In genomic region chr12:66168410-66168809, GRCh38 we compare ENCODE assay signal across 8 cellular contexts. TPM values are rescaled to one million over a fixed set of nuclear protein-coding genes. Genes with fewer than 3 reads are reported as not detected.
DNase-seq lines count a peak whose midpoint lies in the region; ATAC-seq and TF ChIP-seq lines count a peak whose summit lies in the region.

No MANE protein-coding gene starts in this region.

- H3K4me3 ChIP-seq in CD4-positive, CD25-positive, alpha-beta regulatory T cell (ENCODE audit: low read depth, low read length) = peak overlapping the region; percentile 94
- peak overlapping the region; percentile 76 for H3K4me3 ChIP-seq in LNCaP clone FGC (ENCODE audit: low read depth, low read length)

- peaks cover 40 to 70% (median 47%) of the 10 kb centered on the region in 4 donors for H3K4me1 Mint-ChIP-seq in CD4-positive, CD25-positive, alpha-beta regulatory T cell
- H3K4me1 Mint-ChIP-seq in central memory CD8-positive, alpha-beta T cell = peaks cover 58% of the 10 kb centered on the region
- peaks cover 6% of the 10 kb centered on the region for H3K4me1 Mint-ChIP-seq in nephron

- peak overlapping the region; percentile 96 for H3K27ac ChIP-seq in CD4-positive, CD25-positive, alpha-beta regulatory T cell (ENCODE audit: insufficient read depth, low read length, poor library complexity, severe bottlenecking)

- H3K9me3 ChIP-seq in CD4-positive, CD25-positive, alpha-beta regulatory T cell (ENCODE audit: control insufficient read depth in 2 of 2, low read length in 2 of 2) = peaks cover 0 to 4% of the 10 kb centered on the region in 2 experiments

- H3K36me3 Mint-ChIP-seq in CD4-positive, CD25-positive, alpha-beta regulatory T cell = peaks cover 38% of the 10 kb centered on the region
- peaks cover 24% of the 10 kb centered on the region for H3K36me3 Mint-ChIP-seq in central memory CD8-positive, alpha-beta T cell (ENCODE audit: insufficient read depth)
- H3K36me3 Mint-ChIP-seq in nephron (ENCODE audit: low read depth) = peaks cover 33% of the 10 kb centered on the region

- peak overlapping the region in 2 of 3 donors; percentile 96 to 98 for H3K27ac Mint-ChIP-seq in CD4-positive, CD25-positive, alpha-beta regulatory T cell
- H3K27ac Mint-ChIP-seq in central memory CD8-positive, alpha-beta T cell (ENCODE audit: low read depth) = peak overlapping the region; percentile 99
- H3K27ac Mint-ChIP-seq in nephron = peak overlapping the region; percentile 12 to 99 (median 32)

- H3K27me3 Mint-ChIP-seq in CD4-positive, CD25-positive, alpha-beta regulatory T cell = peaks cover 4% of the 10 kb centered on the region
- no peaks in the 10 kb centered on the region for H3K27me3 Mint-ChIP-seq in central memory CD8-positive, alpha-beta T cell
- H3K27me3 Mint-ChIP-seq in nephron (ENCODE audit: low read depth) = no peaks in the 10 kb centered on the region

- peaks cover 9% of the 10 kb centered on the region for H3K36me3 ChIP-seq in CD4-positive, CD25-positive, alpha-beta regulatory T cell (ENCODE audit: control insufficient read depth, insufficient read depth, low read length)

- TF ChIP-seq CTCF in LNCaP clone FGC (IDR thresholded peaks at IDR 0.05; ENCODE audit: control insufficient read depth, extremely low read depth, insufficient read depth) (no peak), nephron (IDR thresholded peaks at IDR 0.05; ENCODE audit: unreplicated experiment in 3 of 3) (no peak)

- DNase-seq in CD4-positive, CD25-positive, alpha-beta regulatory T cell = no peak
- DNase-seq in LNCaP clone FGC (ENCODE audit: low read depth) = no peak
- DNase-seq in central memory CD8-positive, alpha-beta T cell (ENCODE audit: low spot score in 2 of 2) = no peak
- DNase-seq in GM19238 (ENCODE audit: insufficient read length, low spot score) = no peak

- H3K4me1 ChIP-seq in CD4-positive, CD25-positive, alpha-beta regulatory T cell (ENCODE audit: control insufficient read depth, insufficient read depth, low read length, poor library complexity, severe bottlenecking) = peaks cover 27% of the 10 kb centered on the region

- peaks cover 0 to 9% (median 3%) of the 10 kb centered on the region in 7 donors for H3K9me3 Mint-ChIP-seq in CD4-positive, CD25-positive, alpha-beta regulatory T cell
- H3K9me3 Mint-ChIP-seq in central memory CD8-positive, alpha-beta T cell = no peaks in the 10 kb centered on the region
- H3K9me3 Mint-ChIP-seq in nephron = peaks cover 34% of the 10 kb centered on the region

- no peak for ATAC-seq in CD4-positive, CD25-positive, alpha-beta regulatory T cell (ENCODE audit: low read depth in 2 of 2)
- no peak for ATAC-seq in central memory CD8-positive, alpha-beta T cell (replicated peaks; ENCODE audit: extremely low read depth, poor library complexity, severe bottlenecking)
- ATAC-seq in HG03521 (IDR thresholded peaks at IDR 0.05; ENCODE audit: unreplicated experiment) (no peak), GM19324 (IDR thresholded peaks at IDR 0.05; ENCODE audit: low FRiP score, unreplicated experiment) (no peak), GM21390 (IDR thresholded peaks at IDR 0.05; ENCODE audit: unreplicated experiment) (no peak)

- peak overlapping the region; percentile 90 to 94 (median 93) for H3K4me3 Mint-ChIP-seq in CD4-positive, CD25-positive, alpha-beta regulatory T cell
- peak overlapping the region; percentile 95 for H3K4me3 Mint-ChIP-seq in central memory CD8-positive, alpha-beta T cell
- peak overlapping the region; percentile 67 to 94 (median 91) for H3K4me3 Mint-ChIP-seq in nephron

- no peaks in the 10 kb centered on the region for H3K27me3 ChIP-seq in CD4-positive, CD25-positive, alpha-beta regulatory T cell (ENCODE audit: control insufficient read depth, insufficient read depth, low read length)

RNA-seq across cellular contexts. Expression of gene TMBIM4, which starts 1.4 kb away (rescaled TPM):
- 51.1 TPM for total RNA-seq in CD4-positive, CD25-positive, alpha-beta regulatory T cell
- polyA plus RNA-seq in CD4-positive, CD25-positive, alpha-beta regulatory T cell = 100 to 1,000 TPM; 313 to 470 (median 385) TPM

RNA-seq across cellular contexts. Expression of gene IRAK3, which starts 20.6 kb away (rescaled TPM):
- 3.6 TPM for total RNA-seq in CD4-positive, CD25-positive, alpha-beta regulatory T cell
- polyA plus RNA-seq in CD4-positive, CD25-positive, alpha-beta regulatory T cell = 1 to 10 TPM in 2 of 4 donors, under 1 TPM in 2; 0.23 to 1.6 (median 1.1) TPM

RNA-seq across cellular contexts. Expression of gene LLPH, which starts 37.9 kb away (rescaled TPM):
- 32.9 TPM for total RNA-seq in CD4-positive, CD25-positive, alpha-beta regulatory T cell
- polyA plus RNA-seq in CD4-positive, CD25-positive, alpha-beta regulatory T cell = 10 to 100 TPM; 31.2 to 52.4 (median 40.3) TPM

Comparison
In these comparisons a context has a peak if more than half of its experiments do, and no peak if none do; other contexts are left out.
1. H3K27ac Mint-ChIP-seq: peak in every context shown above with its lines; median percentile 99 in central memory CD8-positive, alpha-beta T cell; 97 in CD4-positive, CD25-positive, alpha-beta regulatory T cell; 32 in nephron.